21 cellular contexts compared by ENCODE assay signal in the genomic region with DNA sequence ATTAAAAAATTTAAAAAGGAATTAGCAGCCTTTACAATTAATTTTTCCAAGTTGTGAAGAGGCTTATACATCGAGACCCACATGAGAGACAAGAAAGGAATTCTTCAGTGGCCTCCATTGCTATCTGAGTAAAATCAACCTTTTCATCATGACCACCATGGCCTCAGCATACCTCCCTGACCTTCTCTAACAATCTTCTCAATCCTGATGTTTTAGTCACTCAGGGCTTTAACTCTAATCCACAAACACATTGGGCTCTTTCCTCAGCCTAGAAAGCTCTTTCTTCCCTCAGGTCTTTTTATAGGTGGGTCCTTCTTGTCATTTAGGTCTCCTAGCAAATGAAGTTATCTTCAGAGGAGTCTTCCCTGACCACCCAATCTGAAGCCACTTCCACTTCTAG. TPM values are rescaled to one million over a fixed set of nuclear protein-coding genes. Genes with fewer than 3 reads are reported as not detected.
DNase-seq lines count a peak whose midpoint lies in the region; ATAC-seq, FAIRE-seq and TF ChIP-seq lines count a peak whose summit lies in the region.
"Had no signal": no experiment of that assay in that cellular context is flagged by ENCODE, and none has a peak within 500 bp of the region (broad histone marks: within the 10 kb centered on the region; RNA-seq: fewer than 3 reads in every experiment).

No MANE protein-coding gene starts in this region.

- peak overlapping the region; percentile 40 for H3K27ac Mint-ChIP-seq in CD4-positive, alpha-beta T cell
- peak overlapping the region; percentile 88 for H3K27ac Mint-ChIP-seq in chondrocyte (ENCODE audit: unreplicated experiment)

- H3K9me3 Mint-ChIP-seq in CD4-positive, alpha-beta T cell, result no peaks in the 10 kb centered on the region
- H3K9me3 Mint-ChIP-seq in chondrocyte (ENCODE audit: low read depth), result no peaks in the 10 kb centered on the region

- DNase-seq in CD4-positive, alpha-beta T cell, result no peak
- DNase-seq in GM18507 (ENCODE audit: extremely low spot score, insufficient read length, low read depth) (no peak), chondrocyte (ENCODE audit: low spot score) (no peak), NOMO-1 treated with DMSO at 0.1 percent for 48 hours (lab: John Stamatoyannopoulos, UW; ENCODE audit: unreplicated experiment) (no peak), hypothalamus (lab: John Stamatoyannopoulos, UW) (no peak)
- DNase-seq: activated CD4-positive, alpha-beta T cell treated with anti-CD3 and anti-CD28 coated beads, Interleukin-2, amount 50 U/mL, for 4 hours; activated gamma-delta T cell; amygdala; central memory CD4-positive, alpha-beta T cell; foreskin keratinocyte; GDM1; NCI-H1436 treated with DMSO at 0.1 percent for 48 hours; NCI-H526; occipital lobe; right cardiac atrium; stimulated activated CD4-positive, alpha-beta T cell treated with anti-CD3 and anti-CD28 coated beads, Interleukin-15, amount 100 ng/mL, for 24 hours had no signal

- no peaks in the 10 kb centered on the region for H3K36me3 ChIP-seq in skeletal muscle tissue (ENCODE audit: control insufficient read depth in 3 of 3, insufficient read depth in 3 of 3, low read length in 3 of 3)

- peaks cover 77% of the 10 kb centered on the region for H3K4me1 Mint-ChIP-seq in CD4-positive, alpha-beta T cell (ENCODE audit: low read depth)
- peaks cover 85% of the 10 kb centered on the region for H3K4me1 Mint-ChIP-seq in chondrocyte (ENCODE audit: low read depth)

- FAIRE-seq in GM18507 (lab: Jason Lieb, UNC), result peak; percentile 52
- FAIRE-seq: K562 had no signal

- peaks cover 44 to 62% (median 44%) of the 10 kb centered on the region in 3 donors for H3K4me1 ChIP-seq in skeletal muscle tissue (ENCODE audit: control insufficient read depth in 3 of 3, insufficient read depth in 3 of 3, low read length in 3 of 3)
- H3K4me1 ChIP-seq: foreskin keratinocyte had no signal

- peaks cover 40% of the 10 kb centered on the region for H3K36me3 Mint-ChIP-seq in CD4-positive, alpha-beta T cell (ENCODE audit: low read depth)
- H3K36me3 Mint-ChIP-seq in chondrocyte (ENCODE audit: low read depth), result no peaks in the 10 kb centered on the region

- H3K4me3 Mint-ChIP-seq in CD4-positive, alpha-beta T cell, result no peak overlapping the region
- H3K4me3 Mint-ChIP-seq in chondrocyte (ENCODE audit: unreplicated experiment), result no peak overlapping the region

- no peak for TF ChIP-seq CTCF in CD4-positive, alpha-beta T cell (IDR thresholded peaks at IDR 0.05)
- no peak for TF ChIP-seq CTCF in chondrocyte (IDR thresholded peaks at IDR 0.05)

- no peak overlapping the region for H3K4me3 ChIP-seq in skeletal muscle tissue (ENCODE audit: low read length in 3 of 3)
- H3K4me3 ChIP-seq: K562, SK-N-MC had no signal

- intact Hi-C loops in CD4-positive, alpha-beta T cell (cut with DNase I, micrococcal nuclease), result loop anchor here in 1 of 2 experiments (5.0 kb wide), 1 partner anchor 66 kb away; no protein-coding TSS in a partner anchor

- H3K9me3 ChIP-seq in CD4-positive, alpha-beta T cell (ENCODE audit: control insufficient read depth, low read length), result no peaks in the 10 kb centered on the region
- no peaks in the 10 kb centered on the region for H3K9me3 ChIP-seq in skeletal muscle tissue (ENCODE audit: control insufficient read depth in 3 of 3, low read length in 3 of 3)

- H3K27me3 Mint-ChIP-seq in CD4-positive, alpha-beta T cell, result no peaks in the 10 kb centered on the region
- no peaks in the 10 kb centered on the region for H3K27me3 Mint-ChIP-seq in chondrocyte (ENCODE audit: low read depth)

- H3K9ac ChIP-seq in skeletal muscle tissue (ENCODE audit: low read depth in 1 of 3, low read length in 3 of 3), result no peak overlapping the region

- CTCF ChIA-PET in CD4-positive, alpha-beta T cell (lab: Charles Lee), result interaction anchor here (0.5 to 1.0 kb wide), 2 partner anchors 15 to 143 kb away, joined by 3 read pairs; no protein-coding TSS in a partner anchor

- no peak for ATAC-seq in CD4-positive, alpha-beta T cell (ENCODE audit: poor library complexity)
- no peak for ATAC-seq in GM21737 (IDR thresholded peaks at IDR 0.05; ENCODE audit: unreplicated experiment)
- ATAC-seq: foreskin keratinocyte, K562, right cardiac atrium had no signal

- H3K27ac ChIP-seq in CD4-positive, alpha-beta T cell (ENCODE audit: low read depth, low read length), result no peak overlapping the region
- H3K27ac ChIP-seq in skeletal muscle tissue (ENCODE audit: low read depth, low read length), result peak overlapping the region; percentile 74
- H3K27ac ChIP-seq: foreskin keratinocyte had no signal

- H3K27me3 ChIP-seq in CD4-positive, alpha-beta T cell (ENCODE audit: control insufficient read depth, insufficient read depth, low read length), result no peaks in the 10 kb centered on the region
- no peaks in the 10 kb centered on the region for H3K27me3 ChIP-seq in skeletal muscle tissue (ENCODE audit: control insufficient read depth in 3 of 3, insufficient read depth in 3 of 3, low read length in 3 of 3)
- H3K27me3 ChIP-seq: foreskin keratinocyte had no signal

- POLR2A ChIA-PET in CD4-positive, alpha-beta T cell (lab: Charles Lee), result interaction anchor here (1.3 kb wide), 1 partner anchor 46 kb away, joined by 4 read pairs; no protein-coding TSS in a partner anchor

RNA-seq across cellular contexts. Expression of a gene that starts 46.4 kb away (rescaled TPM):
- total RNA-seq in CD4-positive, alpha-beta T cell, result 10 to 100 TPM; 38.7 to 41.5 TPM
- total RNA-seq in chondrocyte (62.9 to 69.6 TPM (median 63.8 TPM) in 3 replicates), skeletal muscle tissue (61.6 TPM)

RNA-seq across cellular contexts. Expression of a gene that starts 55.8 kb away (rescaled TPM):
- not detected for total RNA-seq in CD4-positive, alpha-beta T cell
- total RNA-seq in chondrocyte (4.2 to 4.7 TPM (median 4.5 TPM) in 3 replicates), skeletal muscle tissue (0.52 TPM)
- total RNA-seq: kidney epithelial cell had no signal
